ENCODE assay signal across 29 cellular contexts in the genomic region with DNA sequence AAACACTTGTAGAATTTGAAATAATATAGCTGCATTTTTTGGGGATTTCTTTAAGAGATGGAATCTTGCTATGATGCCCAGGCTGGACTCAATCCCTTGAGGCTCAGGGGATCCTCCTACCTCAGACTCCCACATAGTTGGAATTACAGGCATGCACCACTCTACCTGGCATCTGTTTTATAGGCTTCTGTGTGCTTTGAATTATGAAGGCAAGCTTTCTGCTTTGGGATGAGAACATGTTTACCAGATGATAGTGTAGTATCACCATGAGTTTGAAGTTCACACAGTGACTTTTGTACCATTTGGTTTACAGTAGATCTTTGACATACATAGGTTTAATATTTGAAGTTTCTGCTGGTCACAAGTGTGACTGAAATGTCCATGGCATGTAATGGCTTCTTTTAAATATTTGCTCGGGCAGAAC. TPM values are rescaled to one million over a fixed set of nuclear protein-coding genes. Genes with fewer than 3 reads are reported as not detected.
DNase-seq lines count a peak whose midpoint lies in the region; ATAC-seq lines count a peak whose summit lies in the region.
"Had no signal": no experiment of that assay in that cellular context is flagged by ENCODE, and none has a peak within 500 bp of the region (broad histone marks: within the 10 kb centered on the region; RNA-seq: fewer than 3 reads in every experiment).

No MANE protein-coding gene starts in this region.

- no peaks in the 10 kb centered on the region for H3K27me3 ChIP-seq in CD4-positive, alpha-beta memory T cell (ENCODE audit: insufficient read depth, low read length)
- H3K27me3 ChIP-seq: BE2C, colonic mucosa, transverse colon had no signal

- no peak for ATAC-seq in activated T-cell treated with anti-CD3 and anti-CD28 coated beads, Interleukin-2, amount 50 U/mL, for 72 hours (replicated peaks in 1 of 2)
- ATAC-seq in activated CD8-positive, alpha-beta T cell treated with anti-CD3 and anti-CD28 coated beads, Interleukin-2, amount 10 ng/mL, durations not matched to agents 7 days and 5 days = no peak
- peak; percentile 26 for ATAC-seq in left colon
- ATAC-seq: GM12878 had no signal

- H3K27ac Mint-ChIP-seq in activated T-cell treated with anti-CD3 and anti-CD28 coated beads, Interleukin-2, amount 50 U/mL, for 72 hours = peak overlapping the region; percentile 92
- peak overlapping the region; percentile 3 to 88 (median 57) for H3K27ac Mint-ChIP-seq in CD4-positive, alpha-beta memory T cell
- peak overlapping the region; percentile 64 for H3K27ac Mint-ChIP-seq in activated CD8-positive, alpha-beta T cell treated with anti-CD3 and anti-CD28 coated beads, Interleukin-2, amount 10 ng/mL, durations not matched to agents 7 days and 5 days
- no peak overlapping the region for H3K27ac Mint-ChIP-seq in activated T-helper 1 cell treated with anti-CD3 and anti-CD28 coated beads, Interleukin-12 subunit alpha, Interleukin-12 subunit beta, Interleukin-2, Interleukin-4 antibody, amounts not matched to agents 30 ng/mL and 10 ng/mL and 1 ng/mL, durations not matched to agents 14 hours and 24 hours and 36 hours
- H3K27ac Mint-ChIP-seq: activated CD4-positive, alpha-beta T cell treated with anti-CD3 and anti-CD28 coated beads, Interleukin-2, amount 10 ng/mL, durations not matched to agents 7 days and 5 days had no signal

- peaks cover 48% of the 10 kb centered on the region for H3K36me3 ChIP-seq in CD4-positive, alpha-beta memory T cell (ENCODE audit: insufficient read depth, low read length)
- H3K36me3 ChIP-seq: BE2C, prostate gland had no signal

- intact Hi-C loops in CD4-positive, alpha-beta memory T cell (cut with micrococcal nuclease) = no loop called here
- intact Hi-C loops in left colon (cut with DNase I, micrococcal nuclease) = no loop called here
- intact Hi-C loops in activated T-helper 1 cell treated with anti-CD3 and anti-CD28 coated beads, Interleukin-12 subunit alpha, Interleukin-12 subunit beta, Interleukin-2, Interleukin-4 antibody, amounts not matched to agents 30 ng/mL and 10 ng/mL and 1 ng/mL, durations not matched to agents 14 hours and 24 hours and 36 hours (cut with micrococcal nuclease) = no loop called here

- H3K9me3 ChIP-seq in CD4-positive, alpha-beta memory T cell (ENCODE audit: control insufficient read depth in 1 of 2, low read length in 2 of 2) = no peaks in the 10 kb centered on the region
- H3K9me3 ChIP-seq: BE2C, colonic mucosa, prostate gland, transverse colon had no signal

- no peaks in the 10 kb centered on the region for H3K9me3 Mint-ChIP-seq in activated T-cell treated with anti-CD3 and anti-CD28 coated beads, Interleukin-2, amount 50 U/mL, for 72 hours
- no peaks in the 10 kb centered on the region for H3K9me3 Mint-ChIP-seq in CD4-positive, alpha-beta memory T cell
- no peaks in the 10 kb centered on the region for H3K9me3 Mint-ChIP-seq in activated CD8-positive, alpha-beta T cell treated with anti-CD3 and anti-CD28 coated beads, Interleukin-2, amount 10 ng/mL, durations not matched to agents 7 days and 5 days (ENCODE audit: insufficient read depth)
- H3K9me3 Mint-ChIP-seq in activated T-helper 1 cell treated with anti-CD3 and anti-CD28 coated beads, Interleukin-12 subunit alpha, Interleukin-12 subunit beta, Interleukin-2, Interleukin-4 antibody, amounts not matched to agents 30 ng/mL and 10 ng/mL and 1 ng/mL, durations not matched to agents 14 hours and 24 hours and 36 hours = no peaks in the 10 kb centered on the region
- H3K9me3 Mint-ChIP-seq: activated CD4-positive, alpha-beta T cell treated with anti-CD3 and anti-CD28 coated beads, Interleukin-2, amount 10 ng/mL, durations not matched to agents 7 days and 5 days had no signal

- no peak for DNase-seq in activated T-cell treated with anti-CD3 and anti-CD28 coated beads, Interleukin-2, amount 50 U/mL, for 72 hours
- DNase-seq in activated T-cell treated with anti-CD3 and anti-CD28 coated beads, Interleukin-2, amount 50 U/mL, for 48 hours = no peak
- no peak for DNase-seq in CD4-positive, alpha-beta memory T cell
- no peak for DNase-seq in activated CD8-positive, alpha-beta T cell treated with anti-CD3 and anti-CD28 coated beads, Interleukin-2, amount 10 ng/mL, durations not matched to agents 7 days and 5 days
- DNase-seq in left colon (no peak), NCI-H2227 (lab: John Stamatoyannopoulos, UW; ENCODE audit: unreplicated experiment) (no peak), AG08396 (ENCODE audit: low spot score) (no peak)
- no peak for DNase-seq in activated T-helper 1 cell treated with anti-CD3 and anti-CD28 coated beads, Interleukin-12 subunit alpha, Interleukin-12 subunit beta, Interleukin-2, Interleukin-4 antibody, amounts not matched to agents 30 ng/mL and 10 ng/mL and 1 ng/mL, durations not matched to agents 14 hours and 24 hours and 36 hours (ENCODE audit: low spot score)
- DNase-seq: ACHN; activated CD4-positive, alpha-beta T cell treated with anti-CD3 and anti-CD28 coated beads, Interleukin-2, amount 10 ng/mL, durations not matched to agents 7 days and 5 days; activated gamma-delta T cell; aorta; BE2C; colonic mucosa; COR-L47; effector CD8-positive, alpha-beta T cell; H7; KBM-7; NCI-H1092; NCI-H1694; NCI-H446; NCI-H748 treated with DMSO at 0.1 percent for 48 hours; occipital lobe; SHP77 treated with DMSO at 0.1 percent for 48 hours; stimulated activated CD4-positive, alpha-beta T cell treated with anti-CD3 and anti-CD28 coated beads, Interleukin-15, amount 100 ng/mL, for 24 hours; stimulated activated CD4-positive, alpha-beta T cell treated with anti-CD3 and anti-CD28 coated beads, Interleukin-4, amount 100 ng/mL, for 4 hours; transverse colon had no signal

- no peak overlapping the region for H3K4me3 ChIP-seq in CD4-positive, alpha-beta memory T cell (ENCODE audit: low read length in 2 of 2)
- H3K4me3 ChIP-seq: colonic mucosa, GM12878, prostate gland, transverse colon had no signal

- no peak overlapping the region for H3K4me3 Mint-ChIP-seq in activated T-cell treated with anti-CD3 and anti-CD28 coated beads, Interleukin-2, amount 50 U/mL, for 72 hours
- H3K4me3 Mint-ChIP-seq in CD4-positive, alpha-beta memory T cell = no peak overlapping the region
- H3K4me3 Mint-ChIP-seq in activated CD8-positive, alpha-beta T cell treated with anti-CD3 and anti-CD28 coated beads, Interleukin-2, amount 10 ng/mL, durations not matched to agents 7 days and 5 days = no peak overlapping the region
- no peak overlapping the region for H3K4me3 Mint-ChIP-seq in activated T-helper 1 cell treated with anti-CD3 and anti-CD28 coated beads, Interleukin-12 subunit alpha, Interleukin-12 subunit beta, Interleukin-2, Interleukin-4 antibody, amounts not matched to agents 30 ng/mL and 10 ng/mL and 1 ng/mL, durations not matched to agents 14 hours and 24 hours and 36 hours
- H3K4me3 Mint-ChIP-seq: activated CD4-positive, alpha-beta T cell treated with anti-CD3 and anti-CD28 coated beads, Interleukin-2, amount 10 ng/mL, durations not matched to agents 7 days and 5 days had no signal

- POLR2A ChIA-PET in CD4-positive, alpha-beta memory T cell (lab: Charles Lee; ENCODE audit: partially characterized antibody) = interaction anchor here (2.6 kb wide), 1 partner anchor 11 kb away, joined by 15 read pairs; a partner anchor contains a TSS
- POLR2A ChIA-PET in activated CD8-positive, alpha-beta T cell treated with anti-CD3 and anti-CD28 coated beads, Interleukin-2, amount 10 ng/mL, durations not matched to agents 7 days and 5 days (lab: Charles Lee) = interaction anchor here (0.5 to 6.7 kb wide), 3 partner anchors 8 to 151 kb away, joined by 3 to 34 read pairs (median 4); a partner anchor contains a TSS

- no peaks in the 10 kb centered on the region for H3K27me3 Mint-ChIP-seq in activated T-cell treated with anti-CD3 and anti-CD28 coated beads, Interleukin-2, amount 50 U/mL, for 72 hours (ENCODE audit: low read depth)
- no peaks in the 10 kb centered on the region for H3K27me3 Mint-ChIP-seq in CD4-positive, alpha-beta memory T cell
- no peaks in the 10 kb centered on the region for H3K27me3 Mint-ChIP-seq in activated CD8-positive, alpha-beta T cell treated with anti-CD3 and anti-CD28 coated beads, Interleukin-2, amount 10 ng/mL, durations not matched to agents 7 days and 5 days (ENCODE audit: low read depth)
- H3K27me3 Mint-ChIP-seq in activated T-helper 1 cell treated with anti-CD3 and anti-CD28 coated beads, Interleukin-12 subunit alpha, Interleukin-12 subunit beta, Interleukin-2, Interleukin-4 antibody, amounts not matched to agents 30 ng/mL and 10 ng/mL and 1 ng/mL, durations not matched to agents 14 hours and 24 hours and 36 hours (ENCODE audit: insufficient read depth) = no peaks in the 10 kb centered on the region
- H3K27me3 Mint-ChIP-seq: activated CD4-positive, alpha-beta T cell treated with anti-CD3 and anti-CD28 coated beads, Interleukin-2, amount 10 ng/mL, durations not matched to agents 7 days and 5 days had no signal

- peaks cover 3% of the 10 kb centered on the region for H3K4me1 ChIP-seq in CD4-positive, alpha-beta memory T cell (ENCODE audit: insufficient read depth, low read length)
- H3K4me1 ChIP-seq: BE2C, prostate gland had no signal

- H3K4me1 Mint-ChIP-seq in activated T-cell treated with anti-CD3 and anti-CD28 coated beads, Interleukin-2, amount 50 U/mL, for 72 hours (ENCODE audit: low read depth) = peaks cover 26% of the 10 kb centered on the region
- H3K4me1 Mint-ChIP-seq in CD4-positive, alpha-beta memory T cell = peaks cover 25 to 45% (median 36%) of the 10 kb centered on the region in 4 donors
- peaks cover 35% of the 10 kb centered on the region for H3K4me1 Mint-ChIP-seq in activated CD8-positive, alpha-beta T cell treated with anti-CD3 and anti-CD28 coated beads, Interleukin-2, amount 10 ng/mL, durations not matched to agents 7 days and 5 days (ENCODE audit: low read depth)
- peaks cover 66% of the 10 kb centered on the region for H3K4me1 Mint-ChIP-seq in activated T-helper 1 cell treated with anti-CD3 and anti-CD28 coated beads, Interleukin-12 subunit alpha, Interleukin-12 subunit beta, Interleukin-2, Interleukin-4 antibody, amounts not matched to agents 30 ng/mL and 10 ng/mL and 1 ng/mL, durations not matched to agents 14 hours and 24 hours and 36 hours (ENCODE audit: low read depth)

- no peak overlapping the region for H3K27ac ChIP-seq in CD4-positive, alpha-beta memory T cell (ENCODE audit: low read depth, low read length)
- H3K27ac ChIP-seq: colonic mucosa, prostate gland, transverse colon had no signal

- CTCF ChIA-PET in CD4-positive, alpha-beta memory T cell (lab: Charles Lee; ENCODE audit: partially characterized antibody) = interaction anchor here (1.3 kb wide), 1 partner anchor 10 kb away, joined by 4 read pairs; no protein-coding TSS in a partner anchor
- CTCF ChIA-PET in activated CD8-positive, alpha-beta T cell treated with anti-CD3 and anti-CD28 coated beads, Interleukin-2, amount 10 ng/mL, durations not matched to agents 7 days and 5 days (lab: Charles Lee) = interaction anchor here (1.3 to 1.4 kb wide), 2 partner anchors 11 to 23 kb away, joined by 3 to 4 read pairs; a partner anchor contains a TSS

- peaks cover 14 to 29% of the 10 kb centered on the region in 2 donors for H3K36me3 Mint-ChIP-seq in activated T-cell treated with anti-CD3 and anti-CD28 coated beads, Interleukin-2, amount 50 U/mL, for 72 hours (ENCODE audit: insufficient read depth in 2 of 2)
- H3K36me3 Mint-ChIP-seq in CD4-positive, alpha-beta memory T cell = peaks cover 55 to 80% of the 10 kb centered on the region in 2 donors
- peaks cover 57% of the 10 kb centered on the region for H3K36me3 Mint-ChIP-seq in activated CD8-positive, alpha-beta T cell treated with anti-CD3 and anti-CD28 coated beads, Interleukin-2, amount 10 ng/mL, durations not matched to agents 7 days and 5 days (ENCODE audit: low read depth)
- H3K36me3 Mint-ChIP-seq in activated T-helper 1 cell treated with anti-CD3 and anti-CD28 coated beads, Interleukin-12 subunit alpha, Interleukin-12 subunit beta, Interleukin-2, Interleukin-4 antibody, amounts not matched to agents 30 ng/mL and 10 ng/mL and 1 ng/mL, durations not matched to agents 14 hours and 24 hours and 36 hours (ENCODE audit: low read depth) = peaks cover 60% of the 10 kb centered on the region

RNA-seq across cellular contexts. Expression of a gene that starts 10.7 kb away (rescaled TPM):
- 10 to 100 TPM; 57.4 to 59.3 TPM for total RNA-seq in activated T-cell treated with anti-CD3 and anti-CD28 coated beads, Interleukin-2, amount 50 U/mL, for 72 hours
- 10 to 100 TPM; 53.8 to 56.9 TPM for total RNA-seq in CD4-positive, alpha-beta memory T cell
- 10 to 100 TPM; 62.2 to 75.5 TPM for polyA plus RNA-seq in CD4-positive, alpha-beta memory T cell
- 10 to 100 TPM; 64.4 to 64.7 TPM for total RNA-seq in activated CD8-positive, alpha-beta T cell treated with anti-CD3 and anti-CD28 coated beads, Interleukin-2, amount 10 ng/mL, durations not matched to agents 7 days and 5 days
- 10 to 100 TPM; 50.6 to 55.5 TPM for total RNA-seq in left colon
- total RNA-seq in activated T-helper 1 cell treated with anti-CD3 and anti-CD28 coated beads, Interleukin-12 subunit alpha, Interleukin-12 subunit beta, Interleukin-2, Interleukin-4 antibody, amounts not matched to agents 30 ng/mL and 10 ng/mL and 1 ng/mL, durations not matched to agents 14 hours and 24 hours and 36 hours = 70.6 and 74.7 TPM in 2 replicates

RNA-seq across cellular contexts. Expression of a gene that starts 45.1 kb away (rescaled TPM):
- 10 to 100 TPM; 30.9 to 50.8 TPM for total RNA-seq in activated T-cell treated with anti-CD3 and anti-CD28 coated beads, Interleukin-2, amount 50 U/mL, for 72 hours
- 100 to 1,000 TPM; 138 to 154 TPM for total RNA-seq in CD4-positive, alpha-beta memory T cell
- 10 to 100 TPM; 67.6 to 94.6 TPM for polyA plus RNA-seq in CD4-positive, alpha-beta memory T cell
- total RNA-seq in activated CD8-positive, alpha-beta T cell treated with anti-CD3 and anti-CD28 coated beads, Interleukin-2, amount 10 ng/mL, durations not matched to agents 7 days and 5 days = 10 to 100 TPM; 64.2 to 71.5 TPM
- total RNA-seq in left colon = 10 to 100 TPM; 56.9 to 57.0 TPM
- 54.8 and 55.9 TPM in 2 replicates for total RNA-seq in activated T-helper 1 cell treated with anti-CD3 and anti-CD28 coated beads, Interleukin-12 subunit alpha, Interleukin-12 subunit beta, Interleukin-2, Interleukin-4 antibody, amounts not matched to agents 30 ng/mL and 10 ng/mL and 1 ng/mL, durations not matched to agents 14 hours and 24 hours and 36 hours
